Comparison of ENCODE assay signal across 8 cellular contexts in genomic region chr14:49861581-49861922, GRCh38. TPM values are rescaled to one million over a fixed set of nuclear protein-coding genes. Genes with fewer than 3 reads are reported as not detected.
DNase-seq lines count a peak whose midpoint lies in the region; TF ChIP-seq lines count a peak whose summit lies in the region.

No MANE protein-coding gene starts in this region.

- no peaks in the 10 kb centered on the region for H3K27me3 ChIP-seq in CD8-positive, alpha-beta memory T cell (ENCODE audit: insufficient read depth, low read length, poor library complexity, severe bottlenecking)
- H3K27me3 ChIP-seq in H9 (ENCODE audit: insufficient read depth, low read length): no peaks in the 10 kb centered on the region

- peak overlapping the region; percentile 84 for H2BK20ac ChIP-seq in H9 (ENCODE audit: low read depth, low read length, poor library complexity, severe bottlenecking)

- peaks cover 0 to 13% of the 10 kb centered on the region in 2 donors for H3K27me3 Mint-ChIP-seq in CD8-positive, alpha-beta memory T cell
- H3K27me3 Mint-ChIP-seq in H9 (ENCODE audit: low read depth) (peaks cover 3% of the 10 kb centered on the region; the same call in 1 of the 2 replicates), endothelial cell (ENCODE audit: unreplicated experiment) (peaks cover 11% of the 10 kb centered on the region)
- no peaks in the 10 kb centered on the region for H3K27me3 Mint-ChIP-seq in activated CD4-positive, alpha-beta memory T cell treated with anti-CD3 and anti-CD28 coated beads, Interleukin-2, amount 10 ng/mL, durations not matched to agents 7 days and 5 days

- H2BK120ac ChIP-seq in H9 (ENCODE audit: low read depth, low read length, poor library complexity, severe bottlenecking): peak overlapping the region; percentile 84

- H4K8ac ChIP-seq in H9 (replicated peaks; ENCODE audit: insufficient read length, low read depth, low read length): peak overlapping the region; percentile 71

- H4K91ac ChIP-seq in H9 (ENCODE audit: insufficient read length, low read depth, low read length): no peak overlapping the region

- H3K4me3 Mint-ChIP-seq in CD8-positive, alpha-beta memory T cell: no peak overlapping the region
- H3K4me3 Mint-ChIP-seq in H9 (no peak overlapping the region), endothelial cell (ENCODE audit: unreplicated experiment) (no peak overlapping the region)
- no peak overlapping the region for H3K4me3 Mint-ChIP-seq in activated CD4-positive, alpha-beta memory T cell treated with anti-CD3 and anti-CD28 coated beads, Interleukin-2, amount 10 ng/mL, durations not matched to agents 7 days and 5 days

- TF ChIP-seq CTCF in H9 (conservative IDR thresholded peaks at IDR 0.05) (no peak), endothelial cell (IDR thresholded peaks at IDR 0.05; ENCODE audit: unreplicated experiment) (no peak)

- peak overlapping the region; percentile 95 for H3K27ac ChIP-seq in CD8-positive, alpha-beta memory T cell (ENCODE audit: low read depth, low read length)
- peak overlapping the region; percentile 95 for H3K27ac ChIP-seq in H9 (ENCODE audit: insufficient read length, low read depth, low read length)

- peak overlapping the region; percentile 98 for H2AFZ ChIP-seq in H9 (ENCODE audit: low read length)

- peak overlapping the region; percentile 96 for H3K14ac ChIP-seq in H9 (ENCODE audit: insufficient read depth, low read length)

- H3K79me1 ChIP-seq in H9 (ENCODE audit: insufficient read depth, low read depth, low read length, poor library complexity, severe bottlenecking): no peaks in the 10 kb centered on the region

- peaks cover 6% of the 10 kb centered on the region for H3K23me2 ChIP-seq in H9 (ENCODE audit: insufficient read length, low read depth, low read length, poor library complexity, severe bottlenecking)

- no peak overlapping the region for H2BK15ac ChIP-seq in H9 (ENCODE audit: low read depth, low read length)

- peak in 4 of 5 donors; percentile 31 to 73 (median 50) for DNase-seq in CD8-positive, alpha-beta memory T cell
- DNase-seq in H9 (peak; percentile 61), NCI-H69 (lab: John Stamatoyannopoulos, UW) (peak; percentile 83), endothelial cell (ENCODE audit: low spot score) (peak; percentile 40), midbrain (lab: John Stamatoyannopoulos, UW) (peak; percentile 78), NCI-H128 (lab: John Stamatoyannopoulos, UW; ENCODE audit: unreplicated experiment) (no peak)
- DNase-seq in activated CD4-positive, alpha-beta memory T cell treated with anti-CD3 and anti-CD28 coated beads, Interleukin-2, amount 10 ng/mL, durations not matched to agents 7 days and 5 days: peak; percentile 70
- peak; percentile 28 for DNase-seq in stimulated activated CD8-positive, alpha-beta memory T cell treated with anti-CD3 and anti-CD28 coated beads, Interleukin-4, amount 100 ng/mL, for 24 hours (ENCODE audit: low read depth)

- H3T11ph ChIP-seq in H9 (ENCODE audit: low read length): peak overlapping the region; percentile 94

- peak overlapping the region; percentile 98 for H3K4me2 ChIP-seq in H9 (ENCODE audit: insufficient read depth, insufficient read length, low read length)

- no peaks in the 10 kb centered on the region for H4K20me1 ChIP-seq in H9 (ENCODE audit: control insufficient read depth, insufficient read depth, insufficient read length)

- peaks cover 39% of the 10 kb centered on the region for H3K4me1 ChIP-seq in CD8-positive, alpha-beta memory T cell (ENCODE audit: insufficient read depth, low read length)
- H3K4me1 ChIP-seq in H9 (ENCODE audit: insufficient read depth, low read length): no peaks in the 10 kb centered on the region; the same call in 1 of the 2 replicates

- H3K9me3 Mint-ChIP-seq in CD8-positive, alpha-beta memory T cell: peaks cover 0 to 4% (median 3%) of the 10 kb centered on the region in 5 donors
- H3K9me3 Mint-ChIP-seq in H9: no peaks in the 10 kb centered on the region; a peak in 1 of 5 replicates
- H3K9me3 Mint-ChIP-seq in activated CD4-positive, alpha-beta memory T cell treated with anti-CD3 and anti-CD28 coated beads, Interleukin-2, amount 10 ng/mL, durations not matched to agents 7 days and 5 days: no peaks in the 10 kb centered on the region
- no peaks in the 10 kb centered on the region for H3K9me3 Mint-ChIP-seq in endothelial cell (ENCODE audit: unreplicated experiment)

- WGBS in H9 (ENCODE audit: extremely low coverage, insufficient read length, low lambda C conversion rate): no CpG with 5 or more reads among the region's 13 CpGs

- peak overlapping the region; percentile 74 for H2BK5ac ChIP-seq in H9 (ENCODE audit: insufficient read length, low read length)

- no peak overlapping the region for H2BK12ac ChIP-seq in H9 (ENCODE audit: insufficient read length, low read depth, low read length)

- H3K79me2 ChIP-seq in H9 (ENCODE audit: insufficient read depth, low read length): no peaks in the 10 kb centered on the region

- H3K27ac Mint-ChIP-seq in CD8-positive, alpha-beta memory T cell: no peak overlapping the region
- H3K27ac Mint-ChIP-seq in H9 (peak overlapping the region in 2 of 3 experiments; percentile 97 to 99), endothelial cell (ENCODE audit: unreplicated experiment) (no peak overlapping the region)
- H3K27ac Mint-ChIP-seq in activated CD4-positive, alpha-beta memory T cell treated with anti-CD3 and anti-CD28 coated beads, Interleukin-2, amount 10 ng/mL, durations not matched to agents 7 days and 5 days: no peak overlapping the region

- no peaks in the 10 kb centered on the region for H3K9me3 ChIP-seq in CD8-positive, alpha-beta memory T cell (ENCODE audit: low read length)
- no peaks in the 10 kb centered on the region for H3K9me3 ChIP-seq in H9 (ENCODE audit: control insufficient read depth, low read depth, low read length)

- H3K36me3 Mint-ChIP-seq in CD8-positive, alpha-beta memory T cell: peaks cover 0 to 19% (median 0%) of the 10 kb centered on the region in 3 donors
- H3K36me3 Mint-ChIP-seq in H9 (ENCODE audit: insufficient read depth in 1 of 3, low read depth in 3 of 3): no peaks in the 10 kb centered on the region; a peak in 1 of 7 replicates
- peaks cover 4% of the 10 kb centered on the region for H3K36me3 Mint-ChIP-seq in activated CD4-positive, alpha-beta memory T cell treated with anti-CD3 and anti-CD28 coated beads, Interleukin-2, amount 10 ng/mL, durations not matched to agents 7 days and 5 days (ENCODE audit: low read depth)
- no peaks in the 10 kb centered on the region for H3K36me3 Mint-ChIP-seq in endothelial cell (ENCODE audit: low read depth, unreplicated experiment)

- H2AK5ac ChIP-seq in H9 (ENCODE audit: insufficient read length, low read length): no peak overlapping the region

- no peak overlapping the region for H3K23ac ChIP-seq in H9 (ENCODE audit: insufficient read length, low read depth, low read length)

- H3K9ac ChIP-seq in H9 (ENCODE audit: extremely low read depth, insufficient read length, low read length): peak overlapping the region; percentile 99

- no peak overlapping the region; the same call in 1 of the 2 replicates for H3K4ac ChIP-seq in H9 (ENCODE audit: low read depth, low read length)

- POLR2A ChIA-PET in CD8-positive, alpha-beta memory T cell (lab: Charles Lee): interaction anchor here (0.5 to 5.8 kb wide), 21 partner anchors 10 to 255 kb away, joined by 3 to 73 read pairs (median 11); partner anchors contain the start of genes ARF6, DNAAF2, KLHDC2 and MGAT2
- POLR2A ChIA-PET in activated CD4-positive, alpha-beta memory T cell treated with anti-CD3 and anti-CD28 coated beads, Interleukin-2, amount 10 ng/mL, durations not matched to agents 7 days and 5 days (lab: Charles Lee): interaction anchor here (0.6 to 11.7 kb wide), 40 partner anchors 10 to 459 kb away, joined by 3 to 327 read pairs (median 12); partner anchors contain the start of genes ARF6, DMAC2L, DNAAF2 and KLHDC2

- no peaks in the 10 kb centered on the region for H3K36me3 ChIP-seq in CD8-positive, alpha-beta memory T cell (ENCODE audit: insufficient read depth, low read length)

- peak overlapping the region; percentile 94 for H3K4me3 ChIP-seq in CD8-positive, alpha-beta memory T cell (ENCODE audit: low read length)

- peaks cover 10 to 13% (median 12%) of the 10 kb centered on the region in 3 donors for H3K4me1 Mint-ChIP-seq in CD8-positive, alpha-beta memory T cell
- H3K4me1 Mint-ChIP-seq in H9 (peaks cover 7 to 14% of the 10 kb centered on the region in 2 experiments), endothelial cell (ENCODE audit: unreplicated experiment) (peaks cover 9% of the 10 kb centered on the region)
- peaks cover 29% of the 10 kb centered on the region for H3K4me1 Mint-ChIP-seq in activated CD4-positive, alpha-beta memory T cell treated with anti-CD3 and anti-CD28 coated beads, Interleukin-2, amount 10 ng/mL, durations not matched to agents 7 days and 5 days

- peak overlapping the region; percentile 82 for H3K56ac ChIP-seq in H9 (ENCODE audit: insufficient read length, low read depth, low read length)

- peak overlapping the region; percentile 98 for H3K18ac ChIP-seq in H9 (ENCODE audit: insufficient read length, low read depth, low read length)

- CTCF ChIA-PET in CD8-positive, alpha-beta memory T cell (lab: Charles Lee): interaction anchor here (0.6 to 10.7 kb wide), 38 partner anchors 11 to 924 kb away, joined by 3 to 203 read pairs (median 8); partner anchors contain the start of genes ARF6, DNAAF2, MGAT2 and NEMF
- CTCF ChIA-PET in activated CD4-positive, alpha-beta memory T cell treated with anti-CD3 and anti-CD28 coated beads, Interleukin-2, amount 10 ng/mL, durations not matched to agents 7 days and 5 days (lab: Charles Lee): interaction anchor here (0.9 to 10.0 kb wide), 46 partner anchors 10 to 288 kb away, joined by 3 to 274 read pairs (median 8); partner anchors contain the start of genes ARF6, DNAAF2, KLHDC2 and LRR1

- H4K5ac ChIP-seq in H9 (ENCODE audit: insufficient read length, low read depth, low read length): peak overlapping the region; percentile 94

RNA-seq across cellular contexts. Expression of gene NEMF, which starts 9.0 kb away (rescaled TPM):
- 10 to 100 TPM; 69.2 to 71.9 TPM for total RNA-seq in CD8-positive, alpha-beta memory T cell
- polyA plus RNA-seq in CD8-positive, alpha-beta memory T cell: 48.9 TPM
- 54.3 and 57.4 TPM in 2 replicates for total RNA-seq in H9 (2021)
- total RNA-seq in activated CD4-positive, alpha-beta memory T cell treated with anti-CD3 and anti-CD28 coated beads, Interleukin-2, amount 10 ng/mL, durations not matched to agents 7 days and 5 days: 10 to 100 TPM; 64.7 to 73.3 TPM
- total RNA-seq in endothelial cell (ENCODE audit: unreplicated experiment): 55.5 TPM

RNA-seq across cellular contexts. Expression of gene ARF6, which starts 31.3 kb away (rescaled TPM):
- total RNA-seq in CD8-positive, alpha-beta memory T cell: 100 to 1,000 TPM; 168 TPM
- 174 TPM for polyA plus RNA-seq in CD8-positive, alpha-beta memory T cell
- total RNA-seq in H9 (2021) (49.2 and 51.0 TPM in 2 replicates), endothelial cell (ENCODE audit: unreplicated experiment) (55.3 TPM)
- total RNA-seq in activated CD4-positive, alpha-beta memory T cell treated with anti-CD3 and anti-CD28 coated beads, Interleukin-2, amount 10 ng/mL, durations not matched to agents 7 days and 5 days: 100 to 1,000 TPM; 198 to 199 TPM

Comparison
In these comparisons a context has a peak if more than half of its experiments do, and no peak if none do; other contexts are left out.
1. H3K27ac Mint-ChIP-seq: peak in H9 (2 of 3); none in CD8-positive, alpha-beta memory T cell (0 of 8), activated CD4-positive, alpha-beta memory T cell treated with anti-CD3 and anti-CD28 coated beads, Interleukin-2, amount 10 ng/mL, durations not matched to agents 7 days and 5 days (single experiment) and endothelial cell (single experiment).